Comparison of ENCODE assay signal across 8 cellular contexts in genomic region chr9:136950656-136951030, GRCh38. TPM values are rescaled to one million over a fixed set of nuclear protein-coding genes. Genes with fewer than 3 reads are reported as not detected.
DNase-seq lines count a peak whose midpoint lies in the region; ATAC-seq and TF ChIP-seq lines count a peak whose summit lies in the region.

No MANE protein-coding gene starts in this region.

- H3K4me3 Mint-ChIP-seq in activated naive CD8-positive, alpha-beta T cell, result peak overlapping the region; percentile 73
- H3K4me3 Mint-ChIP-seq in immature natural killer cell, result peak overlapping the region; percentile 77 to 90 (median 84)
- H3K4me3 Mint-ChIP-seq in stimulated activated naive B cell treated with anti-CD40 and anti-IgM and Interleukin-4, amounts not matched to agents 10 μg/mL and 1 μg/mL and 100 μg/mL, for 72 hours, result peak overlapping the region; percentile 91 to 94

- peaks cover 2% of the 10 kb centered on the region for H3K4me1 Mint-ChIP-seq in activated naive CD8-positive, alpha-beta T cell (ENCODE audit: low read depth)
- peaks cover 6 to 27% of the 10 kb centered on the region in 2 donors for H3K4me1 Mint-ChIP-seq in immature natural killer cell
- peaks cover 6 to 19% of the 10 kb centered on the region in 2 donors for H3K4me1 Mint-ChIP-seq in stimulated activated naive B cell treated with anti-CD40 and anti-IgM and Interleukin-4, amounts not matched to agents 10 μg/mL and 1 μg/mL and 100 μg/mL, for 72 hours

- no peaks in the 10 kb centered on the region for H3K36me3 Mint-ChIP-seq in activated naive CD8-positive, alpha-beta T cell
- no peaks in the 10 kb centered on the region for H3K36me3 Mint-ChIP-seq in immature natural killer cell
- H3K36me3 Mint-ChIP-seq in stimulated activated naive B cell treated with anti-CD40 and anti-IgM and Interleukin-4, amounts not matched to agents 10 μg/mL and 1 μg/mL and 100 μg/mL, for 72 hours, result no peaks in the 10 kb centered on the region

- H3K27ac Mint-ChIP-seq in activated naive CD8-positive, alpha-beta T cell, result peak overlapping the region; percentile 64
- peak overlapping the region; percentile 82 to 93 (median 85) for H3K27ac Mint-ChIP-seq in immature natural killer cell
- peak overlapping the region; percentile 93 for H3K27ac Mint-ChIP-seq in stimulated activated naive B cell treated with anti-CD40 and anti-IgM and Interleukin-4, amounts not matched to agents 10 μg/mL and 1 μg/mL and 100 μg/mL, for 72 hours

- no peak for ATAC-seq in stimulated activated naive B cell treated with anti-CD40 and anti-IgM and Interleukin-4, amounts not matched to agents 10 μg/mL and 1 μg/mL and 100 μg/mL, for 72 hours (replicated peaks)

- no peaks in the 10 kb centered on the region for H3K27me3 Mint-ChIP-seq in activated naive CD8-positive, alpha-beta T cell
- H3K27me3 Mint-ChIP-seq in immature natural killer cell (ENCODE audit: low read depth in 3 of 3), result peaks cover 0 to 2% (median 2%) of the 10 kb centered on the region in 3 donors
- no peaks in the 10 kb centered on the region for H3K27me3 Mint-ChIP-seq in stimulated activated naive B cell treated with anti-CD40 and anti-IgM and Interleukin-4, amounts not matched to agents 10 μg/mL and 1 μg/mL and 100 μg/mL, for 72 hours

- H3K9me3 Mint-ChIP-seq in activated naive CD8-positive, alpha-beta T cell (ENCODE audit: low read depth), result no peaks in the 10 kb centered on the region
- no peaks in the 10 kb centered on the region for H3K9me3 Mint-ChIP-seq in immature natural killer cell
- H3K9me3 Mint-ChIP-seq in stimulated activated naive B cell treated with anti-CD40 and anti-IgM and Interleukin-4, amounts not matched to agents 10 μg/mL and 1 μg/mL and 100 μg/mL, for 72 hours, result no peaks in the 10 kb centered on the region

- POLR2A ChIA-PET in HEK293T (lab: Yijun Ruan, JAX), result interaction anchor here (0.6 to 3.8 kb wide), 10 partner anchors 9 to 85 kb away, joined by 3 to 14 read pairs (median 3); partner anchors contain the start of gene PAXX

- CTCF ChIA-PET in HEK293T (lab: Yijun Ruan, JAX), result interaction anchor here (1.3 kb wide), 1 partner anchor 79 kb away, joined by 3 read pairs; no protein-coding TSS in a partner anchor

- peak; percentile 20 for DNase-seq in HT1080 (ENCODE audit: low read depth)
- no peak for DNase-seq in immature natural killer cell
- no peak for DNase-seq in stimulated activated naive B cell treated with anti-CD40 and anti-IgM and Interleukin-4, amounts not matched to agents 10 μg/mL and 1 μg/mL and 100 μg/mL, for 72 hours
- no peak for DNase-seq in AG08396 (ENCODE audit: low spot score)
- no peak for DNase-seq in activated CD4-positive, CD25-positive, alpha-beta regulatory T cell treated with anti-CD3 and anti-CD28 coated beads, Interleukin-2, amount 50 U/mL, for 72 hours
- DNase-seq in HEK293T (ENCODE audit: extremely low spot score), result no peak
- DNase-seq in activated gamma-delta T cell treated with Interleukin-2 at 50 U/mL for 16 hours, result no peak

TF ChIP-seq in HEK293T, 16 proteins besides CTCF, POLR2A, EP300 and RAD21:
- no peak for TF ChIP-seq ZNF384 (IDR thresholded peaks at IDR 0.05)
- no peak for TF ChIP-seq LEF1 (IDR thresholded peaks at IDR 0.05; ENCODE audit: borderline replicate concordance)

RNA-seq across cellular contexts. Expression of gene LCN12, which starts 1.4 kb away (rescaled TPM):
- not detected in 2 replicates for total RNA-seq in HT1080 (2014; rRNA removed; shearing (Covaris generic))
- polyA plus RNA-seq in HT1080 (2015; cell fraction: cytosol; rRNA removed), result 0.16 TPM in 1 of 2 replicates, not detected in the other
- 0.37 and 1.4 TPM in 2 replicates for polyA plus RNA-seq in HT1080 (2015; cell fraction: nucleus; rRNA removed)
- not detected for polyA plus RNA-seq in immature natural killer cell

RNA-seq across cellular contexts. Expression of gene C8G, which starts 5.6 kb away (rescaled TPM):
- total RNA-seq in HT1080 (2014; rRNA removed; shearing (Covaris generic)), result 0.47 TPM in 1 of 2 replicates, not detected in the other
- 1.1 TPM in 1 of 2 replicates, not detected in the other for polyA plus RNA-seq in HT1080 (2015; cell fraction: cytosol; rRNA removed)
- 5.8 TPM in 1 of 2 replicates, not detected in the other for polyA plus RNA-seq in HT1080 (2015; cell fraction: nucleus; rRNA removed)
- 1 to 10 TPM; 1.7 to 5.1 (median 2.1) TPM for polyA plus RNA-seq in immature natural killer cell

RNA-seq across cellular contexts. Expression of gene FBXW5, which starts 6.1 kb away (rescaled TPM):
- 171 and 188 TPM in 2 replicates for total RNA-seq in HT1080 (2014; rRNA removed; shearing (Covaris generic))
- polyA plus RNA-seq in HT1080 (2015; cell fraction: cytosol; rRNA removed), result 83.5 and 87.0 TPM in 2 replicates
- 221 and 225 TPM in 2 replicates for polyA plus RNA-seq in HT1080 (2015; cell fraction: nucleus; rRNA removed)
- polyA plus RNA-seq in immature natural killer cell, result 100 to 1,000 TPM; 120 to 211 (median 120) TPM

RNA-seq across cellular contexts. Expression of gene PTGDS, which starts 26.7 kb away (rescaled TPM):
- total RNA-seq in HT1080 (2014; rRNA removed; shearing (Covaris generic)), result not detected in 2 replicates
- polyA plus RNA-seq in HT1080 (2015; cell fraction: cytosol; rRNA removed), result not detected in 2 replicates
- 0.91 TPM in 1 of 2 replicates, not detected in the other for polyA plus RNA-seq in HT1080 (2015; cell fraction: nucleus; rRNA removed)
- polyA plus RNA-seq in immature natural killer cell, result 100 to 1,000 TPM in 2 of 3 donors, 10 to 100 TPM in 1; 93.2 to 201 (median 164) TPM

RNA-seq across cellular contexts. Expression of gene LCNL1, which starts 32.1 kb away (rescaled TPM):
- not detected in 2 replicates for total RNA-seq in HT1080 (2014; rRNA removed; shearing (Covaris generic))
- polyA plus RNA-seq in HT1080 (2015; cell fraction: cytosol; rRNA removed), result not detected in 2 replicates
- 0.04 and 0.08 TPM in 2 replicates for polyA plus RNA-seq in HT1080 (2015; cell fraction: nucleus; rRNA removed)
- not detected for polyA plus RNA-seq in immature natural killer cell
